1 cellular context compared by ENCODE assay signal in genomic region chr2:20488136-20488705, GRCh38.
TF ChIP-seq lines count a peak whose summit lies in the region.

No MANE protein-coding gene starts in this region.

TF ChIP-seq in endothelial cell of umbilical vein, 7 proteins besides CTCF, POLR2A, EP300 and RAD21:
- TF ChIP-seq JUN (IDR thresholded peaks at IDR 0.05; ENCODE audit: borderline replicate concordance, insufficient read depth, insufficient read length, low read depth) (no peak), MYC (IDR thresholded peaks at IDR 0.05; ENCODE audit: low read depth, low read length) (no peak), EZH2 (IDR thresholded peaks at IDR 0.05; ENCODE audit: borderline replicate concordance, low read depth, low read length, severe bottlenecking) (no peak), POLR2AphosphoS5 (IDR thresholded peaks at IDR 0.05; ENCODE audit: insufficient read depth, low read depth, low read length) (no peak), MAX (IDR thresholded peaks at IDR 0.05; ENCODE audit: insufficient read depth, insufficient read length) (no peak), FOS (IDR thresholded peaks at IDR 0.05; ENCODE audit: borderline replicate concordance, insufficient read depth, low read length) (no peak), GATA2 (IDR thresholded peaks at IDR 0.05; ENCODE audit: insufficient read depth, insufficient read length, low read depth, low read length) (no peak)
